11 cellular contexts compared by ENCODE assay signal in genomic region chr16:75341934-75342811, GRCh38.
A peak's percentile ranks its signal among the peaks of the same experiment; 100 is the strongest.
DNase-seq lines count a peak whose midpoint lies in the region; ATAC-seq, FAIRE-seq and TF ChIP-seq lines count a peak whose summit lies in the region.
"Had no signal": no experiment of that assay in that cellular context is flagged by ENCODE, and none has a peak within 500 bp of the region (broad histone marks: within the 10 kb centered on the region; RNA-seq: fewer than 3 reads in every experiment).

No MANE protein-coding gene starts in this region.

- TF ChIP-seq CTCF in bronchial epithelial cell (IDR thresholded peaks at IDR 0.05; ENCODE audit: insufficient read depth, low read length, severe bottlenecking) = no peak
- TF ChIP-seq CTCF in left lung (IDR thresholded peaks at IDR 0.05) = no peak
- TF ChIP-seq CTCF in suprapubic skin (IDR thresholded peaks at IDR 0.05) = no peak
- no peak for TF ChIP-seq CTCF in coronary artery (IDR thresholded peaks at IDR 0.05)

- H3K4me1 Mint-ChIP-seq in activated CD4-positive, alpha-beta memory T cell treated with anti-CD3 and anti-CD28 coated beads for 36 hours (ENCODE audit: low read depth) = peaks cover 3% of the 10 kb centered on the region

- peaks cover 23% of the 10 kb centered on the region for H3K36me3 Mint-ChIP-seq in activated CD4-positive, alpha-beta memory T cell treated with anti-CD3 and anti-CD28 coated beads for 36 hours

- no peaks in the 10 kb centered on the region for H3K27me3 ChIP-seq in bronchial epithelial cell (ENCODE audit: control insufficient read depth, insufficient read depth, low read length)
- H3K27me3 ChIP-seq in left lung = peaks cover 0 to 33% of the 10 kb centered on the region in 2 donors
- no peaks in the 10 kb centered on the region for H3K27me3 ChIP-seq in suprapubic skin

- no peaks in the 10 kb centered on the region for H3K27me3 Mint-ChIP-seq in activated CD4-positive, alpha-beta memory T cell treated with anti-CD3 and anti-CD28 coated beads for 36 hours

- H3K4me1 ChIP-seq in left lung (peaks cover 9 to 10% of the 10 kb centered on the region in 2 donors), suprapubic skin (peaks cover 23% of the 10 kb centered on the region)

- no peak for FAIRE-seq in bronchial epithelial cell (lab: Jason Lieb, UNC)
- FAIRE-seq: GM18507 had no signal

- H3K9me3 Mint-ChIP-seq in activated CD4-positive, alpha-beta memory T cell treated with anti-CD3 and anti-CD28 coated beads for 36 hours = no peaks in the 10 kb centered on the region

- DNase-seq in HuH-7 (ENCODE audit: low spot score) (peak; percentile 28), bronchial epithelial cell (ENCODE audit: low read depth) (peak; percentile 82), left lung (no peak), suprapubic skin (ENCODE audit: low spot score in 2 of 2) (no peak), T1000 (lab: John Stamatoyannopoulos, UW) (no peak), coronary artery (ENCODE audit: low spot score) (no peak)
- no peak for DNase-seq in activated CD4-positive, alpha-beta memory T cell treated with anti-CD3 and anti-CD28 coated beads for 36 hours
- DNase-seq: activated CD4-positive, CD25-positive, alpha-beta regulatory T cell treated with anti-CD3 and anti-CD28 coated beads, Interleukin-2, amount 50 U/mL, for 72 hours had no signal

- POLR2A ChIA-PET in activated CD4-positive, alpha-beta memory T cell treated with anti-CD3 and anti-CD28 coated beads for 36 hours (lab: Charles Lee) = interaction anchor here (0.6 kb wide), 1 partner anchor 289 kb away, joined by 3 read pairs; no protein-coding TSS in a partner anchor

- no peaks in the 10 kb centered on the region for H3K36me3 ChIP-seq in bronchial epithelial cell (ENCODE audit: control insufficient read depth, insufficient read depth, low read length)
- peaks cover 0 to 3% of the 10 kb centered on the region in 2 donors for H3K36me3 ChIP-seq in left lung
- no peaks in the 10 kb centered on the region for H3K36me3 ChIP-seq in suprapubic skin
- H3K36me3 ChIP-seq: neutrophil had no signal

- no peak overlapping the region for H3K27ac Mint-ChIP-seq in activated CD4-positive, alpha-beta memory T cell treated with anti-CD3 and anti-CD28 coated beads for 36 hours

- H3K27ac ChIP-seq in left lung (peak overlapping the region in 1 of 2 donors; percentile 33), suprapubic skin (peak overlapping the region; percentile 1), coronary artery (peak overlapping the region in 1 of 2 donors; percentile 3)
- H3K27ac ChIP-seq: neutrophil had no signal

- intact Hi-C loops in left lung (cut with DNase I) = no loop called here
- intact Hi-C loops in activated CD4-positive, alpha-beta memory T cell treated with anti-CD3 and anti-CD28 coated beads for 36 hours (cut with micrococcal nuclease) = no loop called here

- TF ChIP-seq EP300 in suprapubic skin (IDR thresholded peaks at IDR 0.05) = no peak

- ATAC-seq in left lung (peak; percentile 70), HG02870 (IDR thresholded peaks at IDR 0.05; ENCODE audit: unreplicated experiment) (no peak)

- no peak for TF ChIP-seq POLR2A in suprapubic skin (IDR thresholded peaks at IDR 0.05)

- CTCF ChIA-PET in activated CD4-positive, alpha-beta memory T cell treated with anti-CD3 and anti-CD28 coated beads for 36 hours (lab: Charles Lee) = interaction anchor here (0.6 kb wide), 1 partner anchor 160 kb away, joined by 3 read pairs; no protein-coding TSS in a partner anchor

- WGBS in suprapubic skin = 35% methylated on average over 3 of the region's 3 CpGs

- H3K4me3 Mint-ChIP-seq in activated CD4-positive, alpha-beta memory T cell treated with anti-CD3 and anti-CD28 coated beads for 36 hours = no peak overlapping the region

- no peaks in the 10 kb centered on the region for H3K9me3 ChIP-seq in left lung
- H3K9me3 ChIP-seq in suprapubic skin = no peaks in the 10 kb centered on the region
- H3K9me3 ChIP-seq: neutrophil had no signal

- H3K4me3 ChIP-seq in bronchial epithelial cell (ENCODE audit: low read depth, low read length) (no peak overlapping the region), left lung (no peak overlapping the region), suprapubic skin (no peak overlapping the region), coronary artery (no peak overlapping the region)

Comparison
In these comparisons a context has a peak if more than half of its experiments do, and no peak if none do; other contexts are left out.
1. DNase-seq: peak in HuH-7 (single experiment) and bronchial epithelial cell (single experiment); none in left lung (0 of 2), suprapubic skin (0 of 2), T1000 (single experiment), coronary artery (single experiment) and activated CD4-positive, alpha-beta memory T cell treated with anti-CD3 and anti-CD28 coated beads for 36 hours (single experiment).